12 cellular contexts compared by ENCODE assay signal in the genomic region with DNA sequence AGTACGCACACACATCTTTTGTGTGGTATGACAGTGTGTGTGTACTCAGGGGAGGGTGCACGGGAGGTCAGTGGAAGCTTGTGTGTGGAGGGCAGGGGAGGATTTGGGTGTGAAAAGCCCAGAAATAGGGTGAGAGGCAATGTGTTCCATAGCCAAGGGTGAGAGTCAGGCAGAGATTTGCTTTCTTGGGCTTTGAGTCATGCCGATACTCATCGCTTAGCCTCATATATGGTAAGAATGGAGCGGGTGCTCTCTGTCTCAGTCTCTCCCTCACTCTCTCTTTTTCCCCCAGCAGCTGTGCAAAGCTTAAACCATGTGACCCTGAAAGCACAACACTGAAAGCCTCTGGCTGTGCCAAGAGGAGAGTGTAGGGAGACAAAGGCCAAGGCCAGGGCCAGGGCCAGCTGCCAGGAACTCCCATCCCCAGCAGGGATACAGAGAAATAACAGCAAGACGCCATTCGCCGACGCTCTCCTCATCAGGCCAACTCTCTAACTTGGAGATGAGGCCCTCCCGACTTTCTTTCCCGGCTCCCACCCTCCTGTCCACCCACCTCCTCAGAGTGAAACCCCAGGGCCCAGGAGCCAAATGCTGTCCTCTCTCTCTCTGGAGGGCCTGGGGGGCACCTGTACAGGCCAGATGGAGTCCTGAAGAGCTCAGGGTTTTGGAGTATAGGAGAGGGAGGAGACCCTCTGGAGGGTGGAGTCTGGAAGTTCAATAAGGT. TPM values are rescaled to one million over a fixed set of nuclear protein-coding genes. Genes with fewer than 3 reads are reported as not detected.
DNase-seq lines count a peak whose midpoint lies in the region; ATAC-seq and TF ChIP-seq lines count a peak whose summit lies in the region.
"Had no signal": no experiment of that assay in that cellular context is flagged by ENCODE, and none has a peak within 500 bp of the region (broad histone marks: within the 10 kb centered on the region; RNA-seq: fewer than 3 reads in every experiment).

No MANE protein-coding gene starts in this region.

- H3K36me3 ChIP-seq in muscle layer of colon (ENCODE audit: insufficient read depth, low read length) (no peaks in the 10 kb centered on the region), uterus (no peaks in the 10 kb centered on the region)

- H3K9me3 ChIP-seq in muscle layer of colon (ENCODE audit: low read length) = no peaks in the 10 kb centered on the region
- no peaks in the 10 kb centered on the region for H3K9me3 ChIP-seq in uterus

- H3K27me3 ChIP-seq in muscle layer of colon (ENCODE audit: control insufficient read depth in 1 of 2, insufficient read depth in 2 of 2, low read length in 2 of 2) (no peaks in the 10 kb centered on the region), uterus (no peaks in the 10 kb centered on the region)

- no peak for TF ChIP-seq POLR2A in uterus (IDR thresholded peaks at IDR 0.05)

- DNase-seq in NCI-H748 (lab: John Stamatoyannopoulos, UW; ENCODE audit: unreplicated experiment) (peak; percentile 12), NCI-H748 treated with DMSO at 0.1 percent for 48 hours (lab: John Stamatoyannopoulos, UW) (no peak), uterus (peak in 1 of 2 donors; percentile 41), SKM-1 (lab: John Stamatoyannopoulos, UW; ENCODE audit: unreplicated experiment) (no peak), NCI-H1930 (lab: John Stamatoyannopoulos, UW) (no peak)
- DNase-seq: activated naive CD4-positive, alpha-beta T cell; NCI-H524 treated with DMSO at 0.1 percent for 48 hours; nephron progenitor cell had no signal

- intact Hi-C loops in uterus (cut with DNase I; ENCODE audit: low total_unique reads) = no loop called here

- H3K27ac ChIP-seq in muscle layer of colon (ENCODE audit: low read depth, low read length) (peak overlapping the region; percentile 52), uterus (peak overlapping the region; percentile 51 to 57)
- H3K27ac ChIP-seq: HL-60 had no signal

- H3K4me1 ChIP-seq in muscle layer of colon (ENCODE audit: insufficient read depth, low read length) = peaks cover 4% of the 10 kb centered on the region
- H3K4me1 ChIP-seq in uterus = no peaks in the 10 kb centered on the region

- TF ChIP-seq CTCF in uterus (IDR thresholded peaks at IDR 0.05) = no peak

- no peak overlapping the region for H3K9ac ChIP-seq in muscle layer of colon (ENCODE audit: low read length)

- ATAC-seq in esophagus mucosa (peak; percentile 76), GM19455 (IDR thresholded peaks at IDR 0.05; ENCODE audit: unreplicated experiment) (no peak)

- H3K4me3 ChIP-seq in muscle layer of colon (ENCODE audit: low read depth in 1 of 2, low read length in 2 of 2) (no peak overlapping the region), uterus (no peak overlapping the region)

RNA-seq across cellular contexts. Expression of gene MICAL3, which starts 20.3 kb away (rescaled TPM):
- 27.3 TPM for total RNA-seq in esophagus mucosa
- total RNA-seq in uterus = 100 to 1,000 TPM in 1 of 4 donors, 10 to 100 TPM in 3; 13.5 to 167 (median 47.2) TPM

RNA-seq across cellular contexts. Expression of gene PEX26, which starts 33.1 kb away (rescaled TPM):
- total RNA-seq in esophagus mucosa = 28.8 TPM
- total RNA-seq in uterus = 10 to 100 TPM; 28.2 to 36.1 (median 31.2) TPM
